Comparison of ENCODE assay signal across 29 cellular contexts in genomic region chr5:62347928-62348327, GRCh38. TPM values are rescaled to one million over a fixed set of nuclear protein-coding genes. Genes with fewer than 3 reads are reported as not detected.
DNase-seq lines count a peak whose midpoint lies in the region; ATAC-seq and FAIRE-seq lines count a peak whose summit lies in the region.
"Had no signal": no experiment of that assay in that cellular context is flagged by ENCODE, and none has a peak within 500 bp of the region (broad histone marks: within the 10 kb centered on the region; RNA-seq: fewer than 3 reads in every experiment).

No MANE protein-coding gene starts in this region.

- H3K4me3 Mint-ChIP-seq in activated T-cell treated with anti-CD3 and anti-CD28 coated beads, Interleukin-2, amount 50 U/mL, for 72 hours = no peak overlapping the region
- H3K4me3 Mint-ChIP-seq in activated T-cell treated with anti-CD3 and anti-CD28 coated beads, Interleukin-2, amount 50 U/mL, for 4 hours = no peak overlapping the region
- no peak overlapping the region for H3K4me3 Mint-ChIP-seq in CD4-positive, alpha-beta memory T cell
- H3K4me3 Mint-ChIP-seq in activated CD4-positive, alpha-beta memory T cell treated with anti-CD3 and anti-CD28 coated beads, Interleukin-2, amount 10 ng/mL, durations not matched to agents 7 days and 5 days = no peak overlapping the region
- no peak overlapping the region for H3K4me3 Mint-ChIP-seq in memory B cell
- H3K4me3 Mint-ChIP-seq: mesothelial cell of epicardium had no signal

- peaks cover 40% of the 10 kb centered on the region for H3K4me1 ChIP-seq in CD4-positive, alpha-beta memory T cell (ENCODE audit: insufficient read depth, low read length)
- H3K4me1 ChIP-seq: adrenal gland, body of pancreas, heart left ventricle, prostate gland had no signal

- no peaks in the 10 kb centered on the region for H3K9me3 ChIP-seq in CD4-positive, alpha-beta memory T cell (ENCODE audit: control insufficient read depth in 1 of 2, low read length in 2 of 2)
- H3K9me3 ChIP-seq: adrenal gland, body of pancreas, Caco-2, esophagus muscularis mucosa, heart left ventricle, prostate gland had no signal

- CTCF ChIA-PET in CD4-positive, alpha-beta memory T cell (lab: Charles Lee; ENCODE audit: partially characterized antibody) = no interaction called here
- CTCF ChIA-PET in activated CD4-positive, alpha-beta memory T cell treated with anti-CD3 and anti-CD28 coated beads, Interleukin-2, amount 10 ng/mL, durations not matched to agents 7 days and 5 days (lab: Charles Lee) = no interaction called here

- no peaks in the 10 kb centered on the region for H3K27me3 Mint-ChIP-seq in activated T-cell treated with anti-CD3 and anti-CD28 coated beads, Interleukin-2, amount 50 U/mL, for 72 hours (ENCODE audit: low read depth)
- no peaks in the 10 kb centered on the region for H3K27me3 Mint-ChIP-seq in activated T-cell treated with anti-CD3 and anti-CD28 coated beads, Interleukin-2, amount 50 U/mL, for 4 hours (ENCODE audit: low read depth)
- H3K27me3 Mint-ChIP-seq in CD4-positive, alpha-beta memory T cell = no peaks in the 10 kb centered on the region
- H3K27me3 Mint-ChIP-seq in activated CD4-positive, alpha-beta memory T cell treated with anti-CD3 and anti-CD28 coated beads, Interleukin-2, amount 10 ng/mL, durations not matched to agents 7 days and 5 days = no peaks in the 10 kb centered on the region
- H3K27me3 Mint-ChIP-seq in memory B cell = no peaks in the 10 kb centered on the region

- H3K27me3 ChIP-seq in CD4-positive, alpha-beta memory T cell (ENCODE audit: insufficient read depth, low read length) = no peaks in the 10 kb centered on the region
- H3K27me3 ChIP-seq: adrenal gland, body of pancreas, esophagus muscularis mucosa, heart left ventricle had no signal

- no peak for FAIRE-seq in RCC 7860 (lab: Jason Lieb, UNC)
- FAIRE-seq: endometrium, kidney had no signal

- H3K4me1 Mint-ChIP-seq in activated T-cell treated with anti-CD3 and anti-CD28 coated beads, Interleukin-2, amount 50 U/mL, for 72 hours (ENCODE audit: low read depth) = peaks cover 33% of the 10 kb centered on the region
- H3K4me1 Mint-ChIP-seq in activated T-cell treated with anti-CD3 and anti-CD28 coated beads, Interleukin-2, amount 50 U/mL, for 4 hours (ENCODE audit: low read depth) = peaks cover 26% of the 10 kb centered on the region
- peaks cover 22 to 37% (median 28%) of the 10 kb centered on the region in 4 donors for H3K4me1 Mint-ChIP-seq in CD4-positive, alpha-beta memory T cell
- peaks cover 41% of the 10 kb centered on the region for H3K4me1 Mint-ChIP-seq in activated CD4-positive, alpha-beta memory T cell treated with anti-CD3 and anti-CD28 coated beads, Interleukin-2, amount 10 ng/mL, durations not matched to agents 7 days and 5 days
- peaks cover 6% of the 10 kb centered on the region for H3K4me1 Mint-ChIP-seq in memory B cell

- H3K27ac Mint-ChIP-seq in activated T-cell treated with anti-CD3 and anti-CD28 coated beads, Interleukin-2, amount 50 U/mL, for 72 hours = peak overlapping the region; percentile 80
- H3K27ac Mint-ChIP-seq in CD4-positive, alpha-beta memory T cell = peak overlapping the region; percentile 34 to 92 (median 64)
- peak overlapping the region; percentile 42 for H3K27ac Mint-ChIP-seq in activated CD4-positive, alpha-beta memory T cell treated with anti-CD3 and anti-CD28 coated beads, Interleukin-2, amount 10 ng/mL, durations not matched to agents 7 days and 5 days
- H3K27ac Mint-ChIP-seq in memory B cell = peak overlapping the region; percentile 87

- peaks cover 22% of the 10 kb centered on the region for H3K36me3 ChIP-seq in CD4-positive, alpha-beta memory T cell (ENCODE audit: insufficient read depth, low read length)
- H3K36me3 ChIP-seq: prostate gland had no signal

- H3K27ac ChIP-seq in CD4-positive, alpha-beta memory T cell (ENCODE audit: low read depth, low read length) = no peak overlapping the region
- H3K27ac ChIP-seq: adrenal gland, body of pancreas, esophagus muscularis mucosa, heart left ventricle, prostate gland had no signal

- intact Hi-C loops in CD4-positive, alpha-beta memory T cell (cut with micrococcal nuclease) = no loop called here

- no peak overlapping the region for H3K4me3 ChIP-seq in CD4-positive, alpha-beta memory T cell (ENCODE audit: low read length in 2 of 2)
- H3K4me3 ChIP-seq: adrenal gland, body of pancreas, esophagus muscularis mucosa, heart left ventricle, prostate gland had no signal

- ATAC-seq in activated T-cell treated with anti-CD3 and anti-CD28 coated beads, Interleukin-2, amount 50 U/mL, for 72 hours (replicated peaks in 1 of 2) = no peak
- no peak for ATAC-seq in activated T-cell treated with anti-CD3 and anti-CD28 coated beads, Interleukin-2, amount 50 U/mL, for 4 hours
- ATAC-seq in memory B cell (ENCODE audit: low read depth) = no peak
- ATAC-seq in GM18519 (IDR thresholded peaks at IDR 0.05; ENCODE audit: low FRiP score, unreplicated experiment) = no peak
- ATAC-seq: body of pancreas, heart left ventricle, sciatic nerve had no signal

- no peak for DNase-seq in activated T-cell treated with anti-CD3 and anti-CD28 coated beads, Interleukin-2, amount 50 U/mL, for 72 hours
- DNase-seq in activated T-cell treated with anti-CD3 and anti-CD28 coated beads, Interleukin-2, amount 50 U/mL, for 4 hours = no peak
- DNase-seq in CD4-positive, alpha-beta memory T cell = no peak
- no peak for DNase-seq in activated CD4-positive, alpha-beta memory T cell treated with anti-CD3 and anti-CD28 coated beads, Interleukin-2, amount 10 ng/mL, durations not matched to agents 7 days and 5 days
- no peak for DNase-seq in memory B cell (ENCODE audit: low spot score in 2 of 2)
- DNase-seq in HK-2 (ENCODE audit: unreplicated experiment) = no peak
- no peak for DNase-seq in RCC 7860 (ENCODE audit: low spot score)
- DNase-seq: activated CD4-positive, alpha-beta T cell treated with anti-CD3 and anti-CD28 coated beads for 4 hours; adrenal gland; body of pancreas; Caco-2; cerebellar nuclear complex; foreskin fibroblast; HCEC 1CT; heart left ventricle; Kasumi-1; kidney; MV-4-11; NCI-H1436 treated with DMSO at 0.1 percent for 48 hours; NCI-H748 treated with DMSO at 0.1 percent for 48 hours; nucleus accumbens; SIG-M5; trophoblast cell had no signal

- H3K9me3 Mint-ChIP-seq in activated T-cell treated with anti-CD3 and anti-CD28 coated beads, Interleukin-2, amount 50 U/mL, for 72 hours = no peaks in the 10 kb centered on the region
- H3K9me3 Mint-ChIP-seq in activated T-cell treated with anti-CD3 and anti-CD28 coated beads, Interleukin-2, amount 50 U/mL, for 4 hours = no peaks in the 10 kb centered on the region
- no peaks in the 10 kb centered on the region for H3K9me3 Mint-ChIP-seq in CD4-positive, alpha-beta memory T cell
- H3K9me3 Mint-ChIP-seq in activated CD4-positive, alpha-beta memory T cell treated with anti-CD3 and anti-CD28 coated beads, Interleukin-2, amount 10 ng/mL, durations not matched to agents 7 days and 5 days = no peaks in the 10 kb centered on the region
- H3K9me3 Mint-ChIP-seq in memory B cell = no peaks in the 10 kb centered on the region
- H3K9me3 Mint-ChIP-seq: mesothelial cell of epicardium had no signal

- POLR2A ChIA-PET in CD4-positive, alpha-beta memory T cell (lab: Charles Lee; ENCODE audit: partially characterized antibody) = no interaction called here
- POLR2A ChIA-PET in activated CD4-positive, alpha-beta memory T cell treated with anti-CD3 and anti-CD28 coated beads, Interleukin-2, amount 10 ng/mL, durations not matched to agents 7 days and 5 days (lab: Charles Lee) = no interaction called here

- H3K36me3 Mint-ChIP-seq in activated T-cell treated with anti-CD3 and anti-CD28 coated beads, Interleukin-2, amount 50 U/mL, for 72 hours (ENCODE audit: insufficient read depth in 2 of 2) = peaks cover 2 to 19% of the 10 kb centered on the region in 2 donors
- H3K36me3 Mint-ChIP-seq in activated T-cell treated with anti-CD3 and anti-CD28 coated beads, Interleukin-2, amount 50 U/mL, for 4 hours (ENCODE audit: insufficient read depth) = peaks cover 29% of the 10 kb centered on the region
- peaks cover 23 to 40% of the 10 kb centered on the region in 2 donors for H3K36me3 Mint-ChIP-seq in CD4-positive, alpha-beta memory T cell
- H3K36me3 Mint-ChIP-seq in activated CD4-positive, alpha-beta memory T cell treated with anti-CD3 and anti-CD28 coated beads, Interleukin-2, amount 10 ng/mL, durations not matched to agents 7 days and 5 days (ENCODE audit: low read depth) = peaks cover 55% of the 10 kb centered on the region
- H3K36me3 Mint-ChIP-seq in memory B cell = peaks cover 9% of the 10 kb centered on the region

RNA-seq across cellular contexts. Expression of gene KIF2A, which starts 41.9 kb away (rescaled TPM):
- total RNA-seq in activated T-cell treated with anti-CD3 and anti-CD28 coated beads, Interleukin-2, amount 50 U/mL, for 72 hours = 100 to 1,000 TPM; 158 to 193 TPM
- total RNA-seq in activated T-cell treated with anti-CD3 and anti-CD28 coated beads, Interleukin-2, amount 50 U/mL, for 4 hours = 100 to 1,000 TPM; 103 to 125 (median 125) TPM
- total RNA-seq in CD4-positive, alpha-beta memory T cell = 100 to 1,000 TPM; 151 to 157 TPM
- 100 to 1,000 TPM; 133 to 158 TPM for polyA plus RNA-seq in CD4-positive, alpha-beta memory T cell
- total RNA-seq in activated CD4-positive, alpha-beta memory T cell treated with anti-CD3 and anti-CD28 coated beads, Interleukin-2, amount 10 ng/mL, durations not matched to agents 7 days and 5 days = 100 to 1,000 TPM; 250 to 251 TPM

RNA-seq across cellular contexts. Expression of gene DIMT1, which starts 55.8 kb away (rescaled TPM):
- total RNA-seq in activated T-cell treated with anti-CD3 and anti-CD28 coated beads, Interleukin-2, amount 50 U/mL, for 72 hours = 10 to 100 TPM; 35.3 to 42.0 TPM
- 10 to 100 TPM; 85.4 to 94.4 (median 93.4) TPM for total RNA-seq in activated T-cell treated with anti-CD3 and anti-CD28 coated beads, Interleukin-2, amount 50 U/mL, for 4 hours
- 10 to 100 TPM; 27.9 to 28.4 TPM for total RNA-seq in CD4-positive, alpha-beta memory T cell
- polyA plus RNA-seq in CD4-positive, alpha-beta memory T cell = 10 to 100 TPM; 52.2 to 53.5 TPM
- total RNA-seq in activated CD4-positive, alpha-beta memory T cell treated with anti-CD3 and anti-CD28 coated beads, Interleukin-2, amount 10 ng/mL, durations not matched to agents 7 days and 5 days = 10 to 100 TPM; 28.9 to 33.6 TPM
